ENCODE assay signal across 34 cellular contexts in the genomic region with DNA sequence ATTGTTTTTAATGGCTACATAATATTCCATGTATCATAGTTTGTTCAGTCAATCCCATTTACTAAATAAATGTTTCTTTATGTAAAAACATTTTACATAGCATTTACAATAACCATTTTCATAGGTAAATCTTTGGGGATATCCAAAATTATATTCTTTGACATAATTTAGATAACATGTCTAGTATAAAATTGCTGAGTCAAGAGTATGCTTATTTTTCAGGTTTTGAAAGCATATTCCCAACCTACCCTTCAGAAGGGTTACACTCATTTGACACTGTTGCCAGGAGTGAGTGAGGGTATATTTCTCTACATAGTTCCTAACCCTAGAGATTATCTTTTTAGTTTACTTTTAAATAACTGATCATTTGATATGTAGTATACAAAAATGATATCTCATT.
"Had no signal": no experiment of that assay in that cellular context is flagged by ENCODE, and none has a peak within 500 bp of the region (broad histone marks: within the 10 kb centered on the region; RNA-seq: fewer than 3 reads in every experiment).

No MANE protein-coding gene starts in this region.

- H3K27me3 ChIP-seq: adrenal gland, body of pancreas, brain microvascular endothelial cell, breast epithelium had no signal

- H3K4me1 ChIP-seq: adrenal gland, body of pancreas, breast epithelium had no signal

- H3K36me3 ChIP-seq: adrenal gland, brain microvascular endothelial cell, breast epithelium had no signal

- ATAC-seq: activated CD8-positive, alpha-beta T cell treated with anti-CD3 and anti-CD28 coated beads for 36 hours; activated naive CD4-positive, alpha-beta T cell treated with anti-CD3 and anti-CD28 coated beads, Interleukin-2, amount 50 U/mL, for 72 hours; activated T-cell treated with anti-CD3 and anti-CD28 coated beads, Interleukin-2, amount 50 U/mL, for 4 hours; activated T-cell treated with anti-CD3 and anti-CD28 coated beads, Interleukin-2, amount 50 U/mL, for 72 hours; activated T-helper 17 cell treated with anti-CD3 and anti-CD28 coated beads, Interleukin-2, amount 50 U/mL, for 72 hours; body of pancreas had no signal

- H3K4me3 ChIP-seq: adrenal gland, body of pancreas, breast epithelium had no signal

- DNase-seq: activated B cell treated with CpG ODN at 0.5 μM for 24 hours; activated CD4-positive, alpha-beta memory T cell treated with anti-CD3 and anti-CD28 coated beads for 36 hours; activated CD4-positive, alpha-beta T cell treated with anti-CD3 and anti-CD28 coated beads for 4 hours; activated CD4-positive, alpha-beta T cell treated with anti-CD3 and anti-CD28 coated beads, Interleukin-2, amount 10 ng/mL, durations not matched to agents 24 days and 14 days; activated CD4-positive, alpha-beta T cell treated with anti-CD3 and anti-CD28 coated beads, Interleukin-2, amount 50 U/mL, for 1 hour; activated CD4-positive, alpha-beta T cell treated with anti-CD3 and anti-CD28 coated beads, Interleukin-2, amount 50 U/mL, for 4 hours; activated CD4-positive, CD25-positive, alpha-beta regulatory T cell treated with anti-CD3 and anti-CD28 coated beads, Interleukin-2, amount 50 U/mL, for 72 hours; activated CD8-positive, alpha-beta memory T cell treated with anti-CD3 and anti-CD28 coated beads, Interleukin-2, amount 50 U/mL, for 4 hours; activated CD8-positive, alpha-beta T cell treated with anti-CD3 and anti-CD28 coated beads for 36 hours; activated effector memory CD4-positive, alpha-beta T cell treated with anti-CD3 and anti-CD28 coated beads, Interleukin-2, amount 50 U/mL, for 16 hours; activated gamma-delta T cell treated with Interleukin-2 at 50 U/mL for 16 hours; activated naive CD4-positive, alpha-beta T cell; activated naive CD4-positive, alpha-beta T cell treated with anti-CD3 and anti-CD28 coated beads for 36 hours; activated naive CD4-positive, alpha-beta T cell treated with anti-CD3 and anti-CD28 coated beads, Interleukin-2, amount 50 U/mL, for 16 hours; activated naive CD8-positive, alpha-beta T cell treated with anti-CD3 and anti-CD28 coated beads for 36 hours; activated T-cell treated with anti-CD3 and anti-CD28 coated beads for 4 hours; activated T-cell treated with anti-CD3 and anti-CD28 coated beads, Interleukin-2, amount 50 U/mL, for 1 hour; activated T-cell treated with anti-CD3 and anti-CD28 coated beads, Interleukin-2, amount 50 U/mL, for 4 hours; activated T-cell treated with anti-CD3 and anti-CD28 coated beads, Interleukin-2, amount 50 U/mL, for 72 hours; adrenal gland; amniotic stem cell; aorta; body of pancreas; brain microvascular endothelial cell; central memory CD4-positive, alpha-beta T cell; T-helper 1 cell; T-helper 2 cell; T-helper 9 cell had no signal

- H3K9me3 ChIP-seq: adrenal gland, body of pancreas, breast epithelium had no signal

- FAIRE-seq: astrocyte, TTC549 had no signal

- H3K27ac ChIP-seq: adrenal gland, body of pancreas, brain microvascular endothelial cell, breast epithelium, VCaP had no signal
